21 cellular contexts compared by ENCODE assay signal in the genomic region with DNA sequence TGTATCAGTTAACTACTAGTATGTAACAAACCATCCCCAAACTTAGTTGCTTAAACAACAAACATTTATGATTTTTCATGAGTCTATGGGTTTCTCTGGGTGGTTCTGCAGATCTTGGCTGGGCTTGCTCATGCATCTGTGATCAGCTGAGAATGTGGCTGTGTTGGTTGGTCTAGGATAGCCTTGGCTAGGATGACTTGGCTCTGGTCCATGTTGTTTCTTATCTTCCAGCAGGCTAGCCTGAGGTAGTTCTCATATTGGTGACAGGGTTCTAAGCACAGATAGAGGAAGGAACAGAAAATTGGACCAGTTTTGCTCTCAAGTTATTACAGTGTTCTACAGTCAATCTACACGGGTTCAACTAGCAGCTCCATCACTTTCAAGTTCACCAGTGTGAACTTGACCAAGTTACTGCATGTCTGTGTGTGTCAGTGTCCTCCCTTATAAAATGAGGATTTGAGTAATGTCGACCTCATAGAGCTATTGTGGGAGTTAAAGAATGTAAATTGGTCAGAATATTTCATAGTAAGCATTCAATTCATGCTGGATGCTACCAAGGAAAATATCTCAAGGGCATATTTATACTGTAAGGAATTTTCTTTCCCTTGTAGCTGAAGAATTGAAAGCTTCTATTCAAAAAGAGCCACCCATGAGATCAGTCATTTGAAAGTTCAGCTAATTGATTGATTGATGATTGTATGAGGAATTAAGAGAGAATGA.
"Had no signal": no experiment of that assay in that cellular context is flagged by ENCODE, and none has a peak within 500 bp of the region (broad histone marks: within the 10 kb centered on the region; RNA-seq: fewer than 3 reads in every experiment).

No MANE protein-coding gene starts in this region.

- H3K27me3 ChIP-seq: colonic mucosa, neural progenitor cell, sigmoid colon, vagina had no signal

- H2AFZ ChIP-seq: neural progenitor cell had no signal

- FAIRE-seq: astrocyte had no signal

- ATAC-seq: activated CD4-positive, alpha-beta T cell treated with anti-CD3 and anti-CD28 coated beads for 36 hours; activated T-helper 17 cell treated with anti-CD3 and anti-CD28 coated beads, Interleukin-2, amount 50 U/mL, for 72 hours; left lobe of liver; lower lobe of right lung; naive thymus-derived CD8-positive, alpha-beta T cell had no signal

- H3K4me1 ChIP-seq: colonic mucosa, lower lobe of right lung, sigmoid colon, vagina had no signal

- H3K4me3 ChIP-seq: colonic mucosa, lower lobe of right lung, neural progenitor cell, sigmoid colon, thoracic aorta, vagina had no signal

- H3K9me3 ChIP-seq: colonic mucosa, lower lobe of right lung, sigmoid colon, thoracic aorta, vagina had no signal

- H3K36me3 ChIP-seq: colonic mucosa, lower lobe of right lung, neural progenitor cell, sigmoid colon, thoracic aorta, vagina had no signal

- DNase-seq: activated B cell treated with CpG ODN at 0.5 μM for 24 hours; activated CD4-positive, alpha-beta T cell treated with anti-CD3 and anti-CD28 coated beads for 36 hours; activated CD4-positive, alpha-beta T cell treated with anti-CD3 and anti-CD28 coated beads, Interleukin-2, amount 50 U/mL, for 4 hours; activated CD8-positive, alpha-beta memory T cell treated with anti-CD3 and anti-CD28 coated beads for 24 hours; activated CD8-positive, alpha-beta memory T cell treated with anti-CD3 and anti-CD28 coated beads, Interleukin-2, amount 50 U/mL, for 4 hours; activated T-cell treated with anti-CD3 and anti-CD28 coated beads, Interleukin-2, amount 50 U/mL, for 24 hours; colonic mucosa; endodermal cell; lower lobe of right lung; naive thymus-derived CD8-positive, alpha-beta T cell; retina; sigmoid colon; stimulated activated CD4-positive, alpha-beta T cell treated with anti-CD3 and anti-CD28 coated beads, Interleukin-4, amount 100 ng/mL, for 24 hours; stimulated activated naive CD4-positive, alpha-beta T cell treated with Interleukin-2 at 50 U/mL for 16 hours had no signal

- H3K4me2 ChIP-seq: neural progenitor cell had no signal

- H3K27ac ChIP-seq: colonic mucosa, epithelial cell of prostate, lower lobe of right lung, neural progenitor cell, sigmoid colon, thoracic aorta, vagina had no signal

- H3K9ac ChIP-seq: neural progenitor cell had no signal
